ENCODE assay signal across 21 cellular contexts in the genomic region with DNA sequence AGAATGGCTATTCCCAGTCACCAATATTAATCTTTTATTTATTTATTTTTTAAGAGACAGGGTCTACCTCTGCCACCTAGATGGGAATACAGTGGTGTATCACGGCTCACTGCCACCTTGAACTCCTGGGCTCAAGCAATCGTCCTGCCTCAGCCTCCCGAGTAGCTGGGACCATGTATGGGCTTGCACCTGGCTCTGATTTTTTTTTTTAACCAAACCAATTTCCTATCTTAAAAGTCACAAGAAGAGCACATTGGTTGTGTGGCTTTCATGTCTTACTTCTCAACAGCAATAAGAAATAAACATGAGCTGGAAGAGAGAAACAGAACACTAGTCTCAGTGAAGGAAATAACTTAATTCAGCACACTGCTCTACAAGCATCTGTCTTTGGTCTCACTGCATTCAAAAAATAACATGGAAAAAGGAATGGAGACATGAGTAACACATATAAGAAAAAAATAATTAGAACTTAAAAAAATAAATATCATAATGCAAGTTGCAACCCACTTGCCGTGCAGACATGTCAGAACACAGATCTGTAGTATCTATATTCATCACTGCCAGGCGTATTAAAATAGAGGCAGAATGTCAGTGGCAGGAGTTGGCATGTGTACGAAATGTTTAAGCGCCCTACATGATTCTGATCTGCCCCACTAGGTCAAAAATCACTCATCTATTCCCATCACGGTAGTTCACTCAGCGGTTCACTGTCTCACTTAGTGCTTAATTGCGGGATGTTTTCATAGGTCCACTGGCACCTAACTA.
"Had no signal": no experiment of that assay in that cellular context is flagged by ENCODE, and none has a peak within 500 bp of the region (broad histone marks: within the 10 kb centered on the region; RNA-seq: fewer than 3 reads in every experiment).

No MANE protein-coding gene starts in this region.

- H3K27me3 ChIP-seq: ovary, right lobe of liver, testis, upper lobe of left lung had no signal

- H3K4me1 Mint-ChIP-seq: activated B cell treated with CpG ODN at 0.5 μM for 24 hours; activated naive CD8-positive, alpha-beta T cell treated with anti-CD3 and anti-CD28 coated beads, Interleukin-2, amount 10 ng/mL, durations not matched to agents 7 days and 5 days; activated T-helper 17 cell treated with anti-CD3 and anti-CD28 coated beads, Interleukin-2, amount 50 U/mL, for 72 hours; memory B cell; naive B cell; stimulated activated memory B cell treated with anti-CD40 and anti-IgM and Interleukin-4, amounts not matched to agents 10 μg/mL and 1 μg/mL and 100 μg/mL, for 72 hours had no signal

- H3K4me3 Mint-ChIP-seq: activated B cell treated with CpG ODN at 0.5 μM for 24 hours; activated CD4-positive, alpha-beta memory T cell treated with anti-CD3 and anti-CD28 coated beads for 36 hours; activated naive CD8-positive, alpha-beta T cell treated with anti-CD3 and anti-CD28 coated beads, Interleukin-2, amount 10 ng/mL, durations not matched to agents 7 days and 5 days; activated T-helper 17 cell treated with anti-CD3 and anti-CD28 coated beads, Interleukin-2, amount 50 U/mL, for 72 hours; endodermal cell; memory B cell; naive B cell; stimulated activated memory B cell treated with anti-CD40 and anti-IgM and Interleukin-4, amounts not matched to agents 10 μg/mL and 1 μg/mL and 100 μg/mL, for 72 hours had no signal

- H3K27ac ChIP-seq: ovary, psoas muscle, right lobe of liver, testis, upper lobe of left lung had no signal

- DNase-seq: activated B cell treated with CpG ODN at 0.5 μM for 24 hours; activated CD4-positive, alpha-beta memory T cell treated with anti-CD3 and anti-CD28 coated beads for 36 hours; activated CD4-positive, alpha-beta T cell treated with anti-CD3 and anti-CD28 coated beads for 4 hours; activated naive CD4-positive, alpha-beta T cell treated with Interleukin-2 at 50 U/mL for 16 hours; activated naive CD8-positive, alpha-beta T cell treated with anti-CD3 and anti-CD28 coated beads, Interleukin-2, amount 10 ng/mL, durations not matched to agents 7 days and 5 days; activated T-cell treated with anti-CD3 and anti-CD28 coated beads, Interleukin-2, amount 50 U/mL, for 1 hour; amygdala; caudate nucleus; endodermal cell; head of caudate nucleus; kidney glomerular epithelial cell; naive B cell; ovary; psoas muscle; right lobe of liver; stimulated activated CD4-positive, alpha-beta T cell treated with anti-CD3 and anti-CD28 coated beads, Interleukin-4, amount 100 ng/mL, for 24 hours; testis; upper lobe of left lung had no signal

- H3K27ac Mint-ChIP-seq: activated B cell treated with CpG ODN at 0.5 μM for 24 hours; activated CD4-positive, alpha-beta memory T cell treated with anti-CD3 and anti-CD28 coated beads for 36 hours; activated naive CD8-positive, alpha-beta T cell treated with anti-CD3 and anti-CD28 coated beads, Interleukin-2, amount 10 ng/mL, durations not matched to agents 7 days and 5 days; activated T-helper 17 cell treated with anti-CD3 and anti-CD28 coated beads, Interleukin-2, amount 50 U/mL, for 72 hours; endodermal cell; memory B cell; naive B cell; stimulated activated memory B cell treated with anti-CD40 and anti-IgM and Interleukin-4, amounts not matched to agents 10 μg/mL and 1 μg/mL and 100 μg/mL, for 72 hours had no signal

- H3K4me1 ChIP-seq: psoas muscle, right lobe of liver, testis had no signal

- H3K36me3 ChIP-seq: ovary, right lobe of liver, upper lobe of left lung had no signal

- H3K9me3 ChIP-seq: ovary, psoas muscle, right lobe of liver, testis, upper lobe of left lung had no signal

- H3K36me3 Mint-ChIP-seq: activated CD4-positive, alpha-beta memory T cell treated with anti-CD3 and anti-CD28 coated beads for 36 hours; activated naive CD8-positive, alpha-beta T cell treated with anti-CD3 and anti-CD28 coated beads, Interleukin-2, amount 10 ng/mL, durations not matched to agents 7 days and 5 days; memory B cell; naive B cell; stimulated activated memory B cell treated with anti-CD40 and anti-IgM and Interleukin-4, amounts not matched to agents 10 μg/mL and 1 μg/mL and 100 μg/mL, for 72 hours had no signal

- H3K4me3 ChIP-seq: ovary, psoas muscle, right lobe of liver, testis, upper lobe of left lung had no signal

- ATAC-seq: activated T-helper 17 cell treated with anti-CD3 and anti-CD28 coated beads, Interleukin-2, amount 50 U/mL, for 72 hours; psoas muscle; right lobe of liver; stimulated activated memory B cell treated with anti-CD40 and anti-IgM and Interleukin-4, amounts not matched to agents 10 μg/mL and 1 μg/mL and 100 μg/mL, for 72 hours had no signal

- H3K27me3 Mint-ChIP-seq: activated B cell treated with CpG ODN at 0.5 μM for 24 hours had no signal

- H3K9me3 Mint-ChIP-seq: activated B cell treated with CpG ODN at 0.5 μM for 24 hours; activated CD4-positive, alpha-beta memory T cell treated with anti-CD3 and anti-CD28 coated beads for 36 hours; activated naive CD8-positive, alpha-beta T cell treated with anti-CD3 and anti-CD28 coated beads, Interleukin-2, amount 10 ng/mL, durations not matched to agents 7 days and 5 days; activated T-helper 17 cell treated with anti-CD3 and anti-CD28 coated beads, Interleukin-2, amount 50 U/mL, for 72 hours; endodermal cell; naive B cell; stimulated activated memory B cell treated with anti-CD40 and anti-IgM and Interleukin-4, amounts not matched to agents 10 μg/mL and 1 μg/mL and 100 μg/mL, for 72 hours had no signal
